Comparison of ENCODE assay signal across 9 cellular contexts in genomic region chr1:46547481-46548383, GRCh38. TPM values are rescaled to one million over a fixed set of nuclear protein-coding genes. Genes with fewer than 3 reads are reported as not detected.
DNase-seq lines count a peak whose midpoint lies in the region; ATAC-seq and TF ChIP-seq lines count a peak whose summit lies in the region.
"Had no signal": no experiment of that assay in that cellular context is flagged by ENCODE, and none has a peak within 500 bp of the region (broad histone marks: within the 10 kb centered on the region; RNA-seq: fewer than 3 reads in every experiment).

No MANE protein-coding gene starts in this region.

- CTCF ChIA-PET in Caco-2 (lab: Charles Lee): interaction anchor here (1.0 to 1.3 kb wide), 2 partner anchors 13 to 32 kb away, joined by 3 to 5 read pairs; a partner anchor contains a TSS

- TF ChIP-seq CTCF in Caco-2 (IDR thresholded peaks at IDR 0.05; ENCODE audit: insufficient read depth in 1 of 2, low read depth in 1 of 2, low read length in 1 of 2, severe bottlenecking in 1 of 2, unreplicated experiment in 1 of 2): peak; percentile 9 to 27
- TF ChIP-seq CTCF in fibroblast of lung (conservative IDR thresholded peaks at IDR 0.05 in 1 of 2, IDR thresholded peaks at IDR 0.05 in 1 of 2; ENCODE audit: low read depth in 1 of 2, low read length in 2 of 2): peak; percentile 49 to 55

- H3K27ac ChIP-seq in fibroblast of lung (ENCODE audit: insufficient read depth, low read length): no peak overlapping the region

- no peaks in the 10 kb centered on the region for H3K79me2 ChIP-seq in fibroblast of lung (ENCODE audit: control insufficient read depth, insufficient read depth, low read length)

- no peak overlapping the region for H3K27ac Mint-ChIP-seq in Caco-2 (ENCODE audit: unreplicated experiment)
- H3K27ac Mint-ChIP-seq: T-cell had no signal

- H3K27me3 Mint-ChIP-seq in Caco-2 (ENCODE audit: insufficient read depth, unreplicated experiment): peaks cover 6% of the 10 kb centered on the region

- no peaks in the 10 kb centered on the region for H3K4me1 Mint-ChIP-seq in Caco-2 (ENCODE audit: low read depth, unreplicated experiment)

- no peak overlapping the region for H3K4me3 Mint-ChIP-seq in Caco-2 (ENCODE audit: unreplicated experiment)
- H3K4me3 Mint-ChIP-seq: T-cell had no signal

- in situ Hi-C loops in HAP-1 (cut with MboI; ENCODE audit: low sequenced_read_pairs): no loop called here

- POLR2A ChIA-PET in Caco-2 (lab: Charles Lee): no interaction called here

- H3K36me3 ChIP-seq in Caco-2 (ENCODE audit: control insufficient read depth, insufficient read depth, low read length): no peaks in the 10 kb centered on the region
- no peaks in the 10 kb centered on the region for H3K36me3 ChIP-seq in HAP-1 (replicated peaks)
- H3K36me3 ChIP-seq in fibroblast of lung (ENCODE audit: control insufficient read depth, insufficient read depth, low read length): no peaks in the 10 kb centered on the region

- H3K9me3 Mint-ChIP-seq in Caco-2 (ENCODE audit: unreplicated experiment): no peaks in the 10 kb centered on the region
- H3K9me3 Mint-ChIP-seq: T-cell had no signal

- no peak overlapping the region for H2AFZ ChIP-seq in fibroblast of lung (ENCODE audit: low read length)

- intact Hi-C loops in Caco-2 (cut with micrococcal nuclease; ENCODE audit: unreplicated experiment): no loop called here

- no peak overlapping the region for H3K4me3 ChIP-seq in Caco-2 (ENCODE audit: low read depth, low read length)
- H3K4me3 ChIP-seq in HAP-1: no peak overlapping the region
- no peak overlapping the region for H3K4me3 ChIP-seq in fibroblast of lung (replicated peaks in 1 of 4; ENCODE audit: control extremely low read depth in 1 of 4, insufficient read depth in 1 of 4, low read depth in 3 of 4, low read length in 4 of 4)

- H3K4me1 ChIP-seq in Caco-2 (no peaks in the 10 kb centered on the region), HAP-1 (no peaks in the 10 kb centered on the region), fibroblast of lung (ENCODE audit: control insufficient read depth, extremely low read depth, insufficient read depth, low read length) (no peaks in the 10 kb centered on the region)

- no peaks in the 10 kb centered on the region for H3K36me3 Mint-ChIP-seq in Caco-2 (ENCODE audit: insufficient read depth, unreplicated experiment)
- H3K36me3 Mint-ChIP-seq: T-cell had no signal

- H3K27me3 ChIP-seq in Caco-2 (replicated peaks; ENCODE audit: control insufficient read depth, insufficient read depth, low read length) (no peaks in the 10 kb centered on the region), HAP-1 (ENCODE audit: low read depth) (peaks cover 17% of the 10 kb centered on the region), fibroblast of lung (ENCODE audit: control insufficient read depth, insufficient read depth, low read length) (peaks cover 43% of the 10 kb centered on the region)

- H3K4me2 ChIP-seq in fibroblast of lung (ENCODE audit: extremely low read depth, insufficient read depth, low read length): no peak overlapping the region

- H3K9ac ChIP-seq in fibroblast of lung (ENCODE audit: insufficient read depth, low read length): no peak overlapping the region

- DNase-seq in Caco-2: peak in 1 of 2 experiments; percentile 27
- peak; percentile 36 to 47 for DNase-seq in HAP-1 (ENCODE audit: low spot score in 2 of 2)
- DNase-seq in SK-N-DZ (ENCODE audit: low spot score): peak; percentile 37
- peak; percentile 44 to 60 for DNase-seq in fibroblast of lung (ENCODE audit: low read depth in 2 of 2)
- peak; percentile 57 for DNase-seq in renal cortical epithelial cell (ENCODE audit: low read depth)
- DNase-seq in NCI-H187 treated with DMSO at 0.1 percent for 48 hours (lab: John Stamatoyannopoulos, UW): no peak
- DNase-seq in foreskin melanocyte: no peak
- DNase-seq: T-cell had no signal

- no TSS peak for BruUV-seq in Caco-2 (replicated peaks; lab: Mats Ljungman, UMichigan)

- no peak for ATAC-seq in HG02798 (IDR thresholded peaks at IDR 0.05; ENCODE audit: poor library complexity, unreplicated experiment)

- H4K20me1 ChIP-seq in fibroblast of lung (ENCODE audit: control insufficient read depth, extremely low read depth, insufficient read depth, low read length): no peaks in the 10 kb centered on the region

- no peaks in the 10 kb centered on the region for H3K9me3 ChIP-seq in Caco-2
- H3K9me3 ChIP-seq in HAP-1: no peaks in the 10 kb centered on the region
- no peaks in the 10 kb centered on the region for H3K9me3 ChIP-seq in fibroblast of lung (ENCODE audit: control insufficient read depth, insufficient read depth, low read depth, low read length)

RNA-seq across cellular contexts. Expression of gene KNCN, which starts 3.7 kb away (rescaled TPM):
- not detected in 2 replicates for total RNA-seq in Caco-2 (2022)
- not detected in 2 replicates for polyA plus RNA-seq in SK-N-DZ (2014; cell fraction: cytosol; rRNA removed)
- not detected in 2 replicates for polyA plus RNA-seq in SK-N-DZ (2014; cell fraction: nucleus; rRNA removed)
- total RNA-seq in fibroblast of lung: not detected in 2 replicates
- not detected in 2 replicates for polyA plus RNA-seq in fibroblast of lung
- not detected in 2 replicates for polyA plus RNA-seq in fibroblast of lung (2012)
- polyA minus RNA-seq in fibroblast of lung (ENCODE audit: low replicate concordance): not detected in 2 replicates
- not detected in 2 replicates for total RNA-seq in renal cortical epithelial cell

RNA-seq across cellular contexts. Expression of gene MKNK1, which starts 56.3 kb away (rescaled TPM):
- total RNA-seq in Caco-2 (2022): 22.7 and 30.5 TPM in 2 replicates
- polyA plus RNA-seq in SK-N-DZ (2014; cell fraction: cytosol; rRNA removed): 8.6 and 10.1 TPM in 2 replicates
- 11.6 and 18.1 TPM in 2 replicates for polyA plus RNA-seq in SK-N-DZ (2014; cell fraction: nucleus; rRNA removed)
- total RNA-seq in fibroblast of lung: 18.2 and 22.3 TPM in 2 replicates
- polyA plus RNA-seq in fibroblast of lung: 32.0 and 33.1 TPM in 2 replicates
- 21.9 and 28.0 TPM in 2 replicates for polyA plus RNA-seq in fibroblast of lung (2012)
- 18.3 and 19.8 TPM in 2 replicates for polyA minus RNA-seq in fibroblast of lung (ENCODE audit: low replicate concordance)
- 17.7 and 20.0 TPM in 2 replicates for total RNA-seq in renal cortical epithelial cell

RNA-seq across cellular contexts. Expression of gene DMBX1, which starts 58.1 kb away (rescaled TPM):
- 0.16 TPM in 1 of 2 replicates, not detected in the other for total RNA-seq in Caco-2 (2022)
- polyA plus RNA-seq in SK-N-DZ (2014; cell fraction: cytosol; rRNA removed): not detected in 2 replicates
- not detected in 2 replicates for polyA plus RNA-seq in SK-N-DZ (2014; cell fraction: nucleus; rRNA removed)
- not detected in 2 replicates for total RNA-seq in fibroblast of lung
- polyA plus RNA-seq in fibroblast of lung: not detected in 2 replicates
- polyA plus RNA-seq in fibroblast of lung (2012): not detected in 2 replicates
- polyA minus RNA-seq in fibroblast of lung (ENCODE audit: low replicate concordance): not detected in 2 replicates
- not detected in 2 replicates for total RNA-seq in renal cortical epithelial cell
- total RNA-seq: T-cell had no signal

Comparison
In these comparisons a context has a peak if more than half of its experiments do, and no peak if none do; other contexts are left out.
1. DNase-seq: peak in HAP-1 (2 of 2), SK-N-DZ (single experiment), fibroblast of lung (2 of 2) and renal cortical epithelial cell (single experiment); none in NCI-H187 treated with DMSO at 0.1 percent for 48 hours (single experiment) and foreskin melanocyte (single experiment).